In genomic region chr20:326645-327031, GRCh38 we compare ENCODE assay signal across 8 cellular contexts. TPM values are rescaled to one million over a fixed set of nuclear protein-coding genes. Genes with fewer than 3 reads are reported as not detected.
DNase-seq lines count a peak whose midpoint lies in the region; ATAC-seq and TF ChIP-seq lines count a peak whose summit lies in the region.

No MANE protein-coding gene starts in this region.

- ATAC-seq in heart left ventricle = no peak
- no peak for ATAC-seq in Right ventricle myocardium superior (ENCODE audit: poor library complexity)
- no peak for ATAC-seq in gastroesophageal sphincter
- ATAC-seq in HG03460 (IDR thresholded peaks at IDR 0.05; ENCODE audit: unreplicated experiment) = no peak

- H3K4me1 ChIP-seq in heart left ventricle = peaks cover 0 to 50% (median 24%) of the 10 kb centered on the region in 12 donors
- H3K4me1 ChIP-seq in gastroesophageal sphincter = peaks cover 0 to 73% (median 15%) of the 10 kb centered on the region in 3 donors
- H3K4me1 ChIP-seq in prostate gland (replicated peaks) = peaks cover 4% of the 10 kb centered on the region

- H3K27me3 ChIP-seq in heart left ventricle = peaks cover 0 to 5% (median 0%) of the 10 kb centered on the region in 9 donors
- no peaks in the 10 kb centered on the region for H3K27me3 ChIP-seq in WERI-Rb-1 (ENCODE audit: insufficient read depth, low read depth, severe bottlenecking)
- H3K27me3 ChIP-seq in gastroesophageal sphincter = no peaks in the 10 kb centered on the region
- H3K27me3 ChIP-seq in prostate gland (replicated peaks; ENCODE audit: insufficient read depth) = no peaks in the 10 kb centered on the region

- TF ChIP-seq POLR2A in heart left ventricle (IDR thresholded peaks at IDR 0.05) (no peak), gastroesophageal sphincter (IDR thresholded peaks at IDR 0.05) (no peak), prostate gland (IDR thresholded peaks at IDR 0.05) (no peak)

- no peaks in the 10 kb centered on the region for H3K9me3 ChIP-seq in heart left ventricle
- H3K9me3 ChIP-seq in WERI-Rb-1 (ENCODE audit: severe bottlenecking) = no peaks in the 10 kb centered on the region
- no peaks in the 10 kb centered on the region for H3K9me3 ChIP-seq in gastroesophageal sphincter
- H3K9me3 ChIP-seq in prostate gland = no peaks in the 10 kb centered on the region

- WGBS in heart left ventricle, 4 donors = 0 to 3% (median 1%) methylated on average over 21 to 32 of the region's 32 CpGs
- 0% methylated on average over 1 of the region's 32 CpGs; no CpG with 5 or more reads in 1 of the 2 donors for WGBS in gastroesophageal sphincter (ENCODE audit: low coverage in 1 of 2), 2 donors
- WGBS in prostate gland = under 1% methylated on average over 32 of the region's 32 CpGs

- TF ChIP-seq CTCF in heart left ventricle (IDR thresholded peaks at IDR 0.05) (no peak), WERI-Rb-1 (IDR thresholded peaks at IDR 0.05; ENCODE audit: low read depth, low read length) (no peak), gastroesophageal sphincter (IDR thresholded peaks at IDR 0.05) (no peak), prostate gland (IDR thresholded peaks at IDR 0.05) (no peak)

- DNase-seq in heart left ventricle (peak in 3 of 5 donors; percentile 51 to 72 (median 55)), Right ventricle myocardium superior (no peak), WERI-Rb-1 (peak; percentile 44), prostate gland (ENCODE audit: low spot score) (peak; percentile 23), GM19238 (ENCODE audit: insufficient read length, low spot score) (no peak)
- DNase-seq in stimulated activated naive CD4-positive, alpha-beta T cell treated with Interleukin-2 at 50 U/mL for 16 hours (lab: John Stamatoyannopoulos, UW) = no peak

- no peak for TF ChIP-seq EP300 in gastroesophageal sphincter (IDR thresholded peaks at IDR 0.05)

- intact Hi-C loops in heart left ventricle (cut with DNase I) (loop anchor here in 2 of 10 donors (2.0 to 10.0 kb wide), 2 partner anchors 30 to 52 kb away; partner anchors contain the start of gene ZCCHC3 (in 1 of the 2)), Right ventricle myocardium superior (cut with DNase I) (loop anchor here (10.0 kb wide), 1 partner anchor 52 kb away; no protein-coding TSS in a partner anchor), prostate gland (cut with DNase I) (no loop called here)

- H3K4me3 ChIP-seq in heart left ventricle (peak overlapping the region; percentile 58 to 98 (median 80)), WERI-Rb-1 (ENCODE audit: low read depth, low read length) (peak overlapping the region; percentile 93), gastroesophageal sphincter (peak overlapping the region; percentile 44 to 83), prostate gland (peak overlapping the region; percentile 69 to 76)

- H3K36me3 ChIP-seq in heart left ventricle = no peaks in the 10 kb centered on the region
- peaks cover 30% of the 10 kb centered on the region for H3K36me3 ChIP-seq in WERI-Rb-1
- no peaks in the 10 kb centered on the region for H3K36me3 ChIP-seq in gastroesophageal sphincter
- H3K36me3 ChIP-seq in prostate gland = no peaks in the 10 kb centered on the region

- H3K27ac ChIP-seq in heart left ventricle (peak overlapping the region in 11 of 12 donors; percentile 72 to 98 (median 95)), WERI-Rb-1 (peak overlapping the region; percentile 98), gastroesophageal sphincter (peak overlapping the region; percentile 45 to 97 (median 95)), prostate gland (peak overlapping the region; percentile 93 to 97)

RNA-seq across cellular contexts. Expression of gene SOX12, which starts 1.3 kb away (rescaled TPM):
- total RNA-seq in heart left ventricle (10 to 100 TPM in 7 of 9 donors, 1 to 10 TPM in 2; 6.9 to 19.9 (median 11.5) TPM), Right ventricle myocardium superior (16.2 TPM), gastroesophageal sphincter (1 to 10 TPM; 3.4 to 7.3 (median 5.9) TPM), prostate gland (10 to 100 TPM; 10.7 to 21.0 TPM)
- 1 to 10 TPM; 5.4 to 7.2 TPM for polyA plus RNA-seq in heart left ventricle

RNA-seq across cellular contexts. Expression of gene NRSN2, which starts 20.3 kb away (rescaled TPM):
- total RNA-seq in heart left ventricle = 10 to 100 TPM; 13.8 to 49.5 (median 23.4) TPM
- polyA plus RNA-seq in heart left ventricle = 10 to 100 TPM; 32.4 to 33.2 TPM
- 14.5 TPM for total RNA-seq in Right ventricle myocardium superior
- total RNA-seq in gastroesophageal sphincter = 10 to 100 TPM; 25.3 to 51.6 (median 30.2) TPM
- 10 to 100 TPM; 26.3 to 48.3 TPM for total RNA-seq in prostate gland

RNA-seq across cellular contexts. Expression of gene ZCCHC3, which starts 29.3 kb away (rescaled TPM):
- total RNA-seq in heart left ventricle (10 to 100 TPM in 5 of 9 donors, 1 to 10 TPM in 4; 6.9 to 15.3 (median 11.4) TPM), Right ventricle myocardium superior (11.8 TPM), gastroesophageal sphincter (10 to 100 TPM; 17.4 to 24.0 (median 21.4) TPM), prostate gland (10 to 100 TPM; 16.3 to 27.0 TPM)
- polyA plus RNA-seq in heart left ventricle = 1 to 10 TPM; 9.2 to 9.3 TPM

RNA-seq across cellular contexts. Expression of gene C20orf96, which starts 36.1 kb away (rescaled TPM):
- total RNA-seq in heart left ventricle (1 to 10 TPM in 8 of 9 donors, under 1 TPM in 1; 0.64 to 6.6 (median 4.5) TPM), Right ventricle myocardium superior (4.6 TPM), gastroesophageal sphincter (1 to 10 TPM in 2 of 4 donors, under 1 TPM in 2; 0.67 to 3.1 (median 1.3) TPM), prostate gland (10 to 100 TPM in 1 of 2 donors, 1 to 10 TPM in 1; 4.7 to 16.1 TPM)
- polyA plus RNA-seq in heart left ventricle = 1 to 10 TPM; 2.8 to 3.6 TPM

RNA-seq across cellular contexts. Expression of gene TRIB3, which starts 53.9 kb away (rescaled TPM):
- total RNA-seq in heart left ventricle = 1 to 10 TPM in 7 of 9 donors, under 1 TPM in 2; 0.47 to 4.9 (median 1.2) TPM
- 1 to 10 TPM in 1 of 2 donors, under 1 TPM in 1; 0.61 to 5.9 TPM for polyA plus RNA-seq in heart left ventricle
- 0.67 TPM for total RNA-seq in Right ventricle myocardium superior
- 1 to 10 TPM in 3 of 4 donors, under 1 TPM in 1; 0.31 to 5.6 (median 3.9) TPM for total RNA-seq in gastroesophageal sphincter
- total RNA-seq in prostate gland = 10 to 100 TPM; 11.8 to 22.7 TPM

Comparison
In these comparisons a context has a peak if more than half of its experiments do, and no peak if none do; other contexts are left out.
1. DNase-seq: peak in heart left ventricle (3 of 5), WERI-Rb-1 (single experiment) and prostate gland (single experiment); none in Right ventricle myocardium superior (single experiment), stimulated activated naive CD4-positive, alpha-beta T cell treated with Interleukin-2 at 50 U/mL for 16 hours (single experiment) and GM19238 (single experiment).
2. Peak in every context shown above with its lines, with median percentiles within 50 percentile points of each other: H3K27ac ChIP-seq and H3K4me3 ChIP-seq.